Comparison of ENCODE assay signal across 9 cellular contexts in genomic region chr5:45038366-45038987, GRCh38.
DNase-seq lines count a peak whose midpoint lies in the region; ATAC-seq and TF ChIP-seq lines count a peak whose summit lies in the region.
"Had no signal": no experiment of that assay in that cellular context is flagged by ENCODE, and none has a peak within 500 bp of the region (broad histone marks: within the 10 kb centered on the region; RNA-seq: fewer than 3 reads in every experiment).

No MANE protein-coding gene starts in this region.

- no peaks in the 10 kb centered on the region for H3K36me3 Mint-ChIP-seq in natural killer cell treated with Interleukin-12 subunit alpha and Interleukin-12 subunit beta and Interleukin-15 and Interleukin-18, amount 100 ng/mL, for 72 hours

- no peaks in the 10 kb centered on the region for H3K9me3 Mint-ChIP-seq in natural killer cell treated with Interleukin-12 subunit alpha and Interleukin-12 subunit beta and Interleukin-15 and Interleukin-18, amount 100 ng/mL, for 72 hours
- H3K9me3 Mint-ChIP-seq: T-helper 1 cell treated with Interleukin-12 subunit alpha and Interleukin-12 subunit beta and Interleukin-4 antibody, amounts not matched to agents 30 μg/mL and 1 μg/mL, for 36 hours had no signal

- 35 to 38% (median 35%) methylated on average over 3 of the region's 3 CpGs for WGBS in spleen, 5 donors

- H3K27me3 ChIP-seq in KMS-11 (ENCODE audit: insufficient read depth, low read depth) (no peaks in the 10 kb centered on the region), spleen (replicated peaks in 1 of 7) (no peaks in the 10 kb centered on the region)

- H3K79me2 ChIP-seq in KMS-11 (ENCODE audit: insufficient read depth, low read depth): no peaks in the 10 kb centered on the region

- H3K9ac ChIP-seq in KMS-11: no peak overlapping the region

- DNase-seq in ELF-1 (ENCODE audit: low read depth, low spot score): peak; percentile 61
- peak; percentile 33 for DNase-seq in RPMI7951 (ENCODE audit: low read depth)
- peak; percentile 4 for DNase-seq in fibroblast of the aortic adventitia (ENCODE audit: low read depth)
- DNase-seq in spleen: no peak
- DNase-seq in islet precursor cell: no peak
- no peak for DNase-seq in natural killer cell treated with Interleukin-12 subunit alpha and Interleukin-12 subunit beta and Interleukin-15 and Interleukin-18, amount 100 ng/mL, for 72 hours (ENCODE audit: low spot score)

- no peak overlapping the region for H3K4me2 ChIP-seq in KMS-11

- peak; percentile 75 for ATAC-seq in GM21528 (IDR thresholded peaks at IDR 0.05; ENCODE audit: low FRiP score, unreplicated experiment)
- ATAC-seq in natural killer cell treated with Interleukin-12 subunit alpha and Interleukin-12 subunit beta and Interleukin-15 and Interleukin-18, amount 100 ng/mL, for 72 hours: no peak

- intact Hi-C loops in spleen (cut with DNase I; ENCODE audit: low total_unique reads): no loop called here

- no peaks in the 10 kb centered on the region for H3K27me3 Mint-ChIP-seq in natural killer cell treated with Interleukin-12 subunit alpha and Interleukin-12 subunit beta and Interleukin-15 and Interleukin-18, amount 100 ng/mL, for 72 hours

- TF ChIP-seq CTCF in KMS-11 (conservative IDR thresholded peaks at IDR 0.05; ENCODE audit: low read depth, low read length) (peak; percentile 75), fibroblast of the aortic adventitia (IDR thresholded peaks at IDR 0.05; ENCODE audit: insufficient read depth, low read length) (peak; percentile 35), spleen (IDR thresholded peaks at IDR 0.05 in 8 of 11, conservative IDR thresholded peaks at IDR 0.05 in 3 of 11) (peak in 6 of 11 experiments; percentile 25 to 51 (median 36))

- H3K27ac Mint-ChIP-seq in natural killer cell treated with Interleukin-12 subunit alpha and Interleukin-12 subunit beta and Interleukin-15 and Interleukin-18, amount 100 ng/mL, for 72 hours: no peak overlapping the region
- H3K27ac Mint-ChIP-seq: T-helper 1 cell treated with Interleukin-12 subunit alpha and Interleukin-12 subunit beta and Interleukin-4 antibody, amounts not matched to agents 30 μg/mL and 1 μg/mL, for 36 hours had no signal

- no peak overlapping the region for H3K4me3 Mint-ChIP-seq in natural killer cell treated with Interleukin-12 subunit alpha and Interleukin-12 subunit beta and Interleukin-15 and Interleukin-18, amount 100 ng/mL, for 72 hours
- H3K4me3 Mint-ChIP-seq: T-helper 1 cell treated with Interleukin-12 subunit alpha and Interleukin-12 subunit beta and Interleukin-4 antibody, amounts not matched to agents 30 μg/mL and 1 μg/mL, for 36 hours had no signal

- no peaks in the 10 kb centered on the region for H3K9me3 ChIP-seq in spleen

- TF ChIP-seq POLR2A in spleen (IDR thresholded peaks at IDR 0.05): no peak

- H4K20me1 ChIP-seq in KMS-11 (ENCODE audit: insufficient read depth): no peaks in the 10 kb centered on the region

- H3K4me1 ChIP-seq in KMS-11 (ENCODE audit: low read depth, poor library complexity, severe bottlenecking) (no peaks in the 10 kb centered on the region), spleen (no peaks in the 10 kb centered on the region)

- no peak overlapping the region for H2AFZ ChIP-seq in KMS-11 (ENCODE audit: low read depth)

- H3K4me1 Mint-ChIP-seq in natural killer cell treated with Interleukin-12 subunit alpha and Interleukin-12 subunit beta and Interleukin-15 and Interleukin-18, amount 100 ng/mL, for 72 hours (ENCODE audit: low read depth in 2 of 2): no peaks in the 10 kb centered on the region

- H3K36me3 ChIP-seq in KMS-11 (ENCODE audit: insufficient read depth): no peaks in the 10 kb centered on the region
- no peaks in the 10 kb centered on the region for H3K36me3 ChIP-seq in spleen

- no peak overlapping the region for H3K27ac ChIP-seq in KMS-11
- H3K27ac ChIP-seq in spleen: no peak overlapping the region

- H3K4me3 ChIP-seq in KMS-11 (IDR thresholded peaks at IDR 0.05; ENCODE audit: insufficient read depth, low read depth, low read length) (no peak overlapping the region), fibroblast of the aortic adventitia (ENCODE audit: low read depth, low read length) (no peak overlapping the region), spleen (no peak overlapping the region)

Comparison
In these comparisons a context has a peak if more than half of its experiments do, and no peak if none do; other contexts are left out.
1. DNase-seq: peak in ELF-1 (single experiment), RPMI7951 (single experiment) and fibroblast of the aortic adventitia (single experiment); none in spleen (single experiment), islet precursor cell (single experiment) and natural killer cell treated with Interleukin-12 subunit alpha and Interleukin-12 subunit beta and Interleukin-15 and Interleukin-18, amount 100 ng/mL, for 72 hours (single experiment).
2. Peak in every context shown above with its lines, with median percentiles within 50 percentile points of each other: CTCF ChIP-seq.